8 cellular contexts compared by ENCODE assay signal in genomic region chr18:31741096-31741735, GRCh38. TPM values are rescaled to one million over a fixed set of nuclear protein-coding genes. Genes with fewer than 3 reads are reported as not detected.
DNase-seq lines count a peak whose midpoint lies in the region; ATAC-seq and TF ChIP-seq lines count a peak whose summit lies in the region.

No MANE protein-coding gene starts in this region.

- H3K4me1 ChIP-seq in liver (ENCODE audit: control insufficient read depth in 4 of 4, insufficient read depth in 4 of 4, low read length in 3 of 4), result peaks cover 5 to 19% (median 6%) of the 10 kb centered on the region in 4 donors

- peak overlapping the region in 1 of 2 donors; percentile 42 for H3K9ac ChIP-seq in liver (ENCODE audit: low read depth in 1 of 2, low read length in 2 of 2)

- DNase-seq in DMS53 (lab: John Stamatoyannopoulos, UW) (peak; percentile 54), SHP77 treated with DMSO at 0.1 percent for 48 hours (lab: John Stamatoyannopoulos, UW) (peak; percentile 2), astrocyte of the spinal cord (ENCODE audit: low read depth, low spot score) (peak; percentile 43), DMS114 treated with DMSO at 0.1 percent for 48 hours (lab: John Stamatoyannopoulos, UW; ENCODE audit: unreplicated experiment) (no peak), hepatic stellate cell (ENCODE audit: low spot score) (no peak)
- peak; percentile 32 for DNase-seq in stimulated activated CD8-positive, alpha-beta memory T cell treated with anti-CD3 and anti-CD28 coated beads, Interleukin-4, amount 100 ng/mL, for 24 hours (ENCODE audit: low read depth)

- H3K27ac ChIP-seq in liver (ENCODE audit: low read depth in 1 of 2, low read length in 2 of 2), result no peak overlapping the region

- in situ Hi-C loops in astrocyte of the spinal cord (cut with HindIII; ENCODE audit: low sequenced_read_pairs), result no loop called here

- no peaks in the 10 kb centered on the region for H3K9me3 ChIP-seq in liver (ENCODE audit: control insufficient read depth in 4 of 4, low read length in 3 of 4)

- WGBS in liver, result 57% methylated on average over 4 of the region's 4 CpGs

- peak; percentile 86 to 92 for TF ChIP-seq RAD21 in liver (IDR thresholded peaks at IDR 0.05)

- ATAC-seq in HG02981 (IDR thresholded peaks at IDR 0.05; ENCODE audit: unreplicated experiment), result peak; percentile 48

- TF ChIP-seq CTCF in astrocyte of the spinal cord (IDR thresholded peaks at IDR 0.05; ENCODE audit: low read depth, low read length) (peak; percentile 77), liver (IDR thresholded peaks at IDR 0.05; ENCODE audit: low read depth, low read length, missing input control) (peak; percentile 95)

- H3K36me3 ChIP-seq in liver (ENCODE audit: control insufficient read depth in 4 of 4, insufficient read depth in 3 of 4, low read depth in 1 of 4, low read length in 3 of 4), result no peaks in the 10 kb centered on the region

- H3K27me3 ChIP-seq in liver (ENCODE audit: control insufficient read depth in 4 of 4, insufficient read depth in 4 of 4, low read length in 3 of 4), result no peaks in the 10 kb centered on the region

- H3K4me3 ChIP-seq in astrocyte of the spinal cord (ENCODE audit: low read depth, low read length), result no peak overlapping the region
- no peak overlapping the region for H3K4me3 ChIP-seq in liver (ENCODE audit: low read depth in 1 of 3, low read length in 3 of 3)

TF ChIP-seq in liver, 16 proteins besides CTCF, POLR2A, EP300 and RAD21:
- TF ChIP-seq HNF4G (IDR thresholded peaks at IDR 0.05) (no peak), EGR1 (IDR thresholded peaks at IDR 0.05; ENCODE audit: low read depth in 2 of 2) (no peak), RXRA (IDR thresholded peaks at IDR 0.05) (no peak), SP1 (IDR thresholded peaks at IDR 0.05) (no peak), JUND (IDR thresholded peaks at IDR 0.05) (no peak), FOXA1 (IDR thresholded peaks at IDR 0.05) (no peak), TAF1 (conservative IDR thresholded peaks at IDR 0.05) (no peak), YY1 (IDR thresholded peaks at IDR 0.05) (no peak), FOXA2 (IDR thresholded peaks at IDR 0.05) (no peak), MAX (IDR thresholded peaks at IDR 0.05) (no peak), NR2F2 (IDR thresholded peaks at IDR 0.05) (no peak), GABPA (IDR thresholded peaks at IDR 0.05 in 1 of 2, conservative IDR thresholded peaks at IDR 0.05 in 1 of 2) (no peak), HNF4A (conservative IDR thresholded peaks at IDR 0.05) (no peak), ATF3 (IDR thresholded peaks at IDR 0.05) (no peak), ZBTB33 (IDR thresholded peaks at IDR 0.05) (no peak)
- TF ChIP-seq, protein P1, sequence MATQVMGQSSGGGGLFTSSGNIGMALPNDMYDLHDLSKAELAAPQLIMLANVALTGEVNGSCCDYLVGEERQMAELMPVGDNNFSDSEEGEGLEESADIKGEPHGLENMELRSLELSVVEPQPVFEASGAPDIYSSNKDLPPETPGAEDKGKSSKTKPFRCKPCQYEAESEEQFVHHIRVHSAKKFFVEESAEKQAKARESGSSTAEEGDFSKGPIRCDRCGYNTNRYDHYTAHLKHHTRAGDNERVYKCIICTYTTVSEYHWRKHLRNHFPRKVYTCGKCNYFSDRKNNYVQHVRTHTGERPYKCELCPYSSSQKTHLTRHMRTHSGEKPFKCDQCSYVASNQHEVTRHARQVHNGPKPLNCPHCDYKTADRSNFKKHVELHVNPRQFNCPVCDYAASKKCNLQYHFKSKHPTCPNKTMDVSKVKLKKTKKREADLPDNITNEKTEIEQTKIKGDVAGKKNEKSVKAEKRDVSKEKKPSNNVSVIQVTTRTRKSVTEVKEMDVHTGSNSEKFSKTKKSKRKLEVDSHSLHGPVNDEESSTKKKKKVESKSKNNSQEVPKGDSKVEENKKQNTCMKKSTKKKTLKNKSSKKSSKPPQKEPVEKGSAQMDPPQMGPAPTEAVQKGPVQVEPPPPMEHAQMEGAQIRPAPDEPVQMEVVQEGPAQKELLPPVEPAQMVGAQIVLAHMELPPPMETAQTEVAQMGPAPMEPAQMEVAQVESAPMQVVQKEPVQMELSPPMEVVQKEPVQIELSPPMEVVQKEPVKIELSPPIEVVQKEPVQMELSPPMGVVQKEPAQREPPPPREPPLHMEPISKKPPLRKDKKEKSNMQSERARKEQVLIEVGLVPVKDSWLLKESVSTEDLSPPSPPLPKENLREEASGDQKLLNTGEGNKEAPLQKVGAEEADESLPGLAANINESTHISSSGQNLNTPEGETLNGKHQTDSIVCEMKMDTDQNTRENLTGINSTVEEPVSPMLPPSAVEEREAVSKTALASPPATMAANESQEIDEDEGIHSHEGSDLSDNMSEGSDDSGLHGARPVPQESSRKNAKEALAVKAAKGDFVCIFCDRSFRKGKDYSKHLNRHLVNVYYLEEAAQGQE (IDR thresholded peaks at IDR 0.05), result no peak

RNA-seq across cellular contexts. Expression of gene SLC25A52, which starts 19.5 kb away (rescaled TPM):
- total RNA-seq in liver, result under 1 TPM; 0.14 to 0.17 TPM
- polyA plus RNA-seq in liver, result not detected

RNA-seq across cellular contexts. Expression of gene B4GALT6, which starts 56.8 kb away (rescaled TPM):
- total RNA-seq in liver, result 1 to 10 TPM in 1 of 2 donors, under 1 TPM in 1; 0.67 to 4.2 TPM
- under 1 TPM; 0.48 to 0.54 TPM for polyA plus RNA-seq in liver

Comparison
In these comparisons a context has a peak if more than half of its experiments do, and no peak if none do; other contexts are left out.
1. DNase-seq: peak in DMS53 (single experiment), SHP77 treated with DMSO at 0.1 percent for 48 hours (single experiment), astrocyte of the spinal cord (single experiment) and stimulated activated CD8-positive, alpha-beta memory T cell treated with anti-CD3 and anti-CD28 coated beads, Interleukin-4, amount 100 ng/mL, for 24 hours (single experiment); none in DMS114 treated with DMSO at 0.1 percent for 48 hours (single experiment) and hepatic stellate cell (single experiment).